19 cellular contexts compared by ENCODE assay signal in the genomic region with DNA sequence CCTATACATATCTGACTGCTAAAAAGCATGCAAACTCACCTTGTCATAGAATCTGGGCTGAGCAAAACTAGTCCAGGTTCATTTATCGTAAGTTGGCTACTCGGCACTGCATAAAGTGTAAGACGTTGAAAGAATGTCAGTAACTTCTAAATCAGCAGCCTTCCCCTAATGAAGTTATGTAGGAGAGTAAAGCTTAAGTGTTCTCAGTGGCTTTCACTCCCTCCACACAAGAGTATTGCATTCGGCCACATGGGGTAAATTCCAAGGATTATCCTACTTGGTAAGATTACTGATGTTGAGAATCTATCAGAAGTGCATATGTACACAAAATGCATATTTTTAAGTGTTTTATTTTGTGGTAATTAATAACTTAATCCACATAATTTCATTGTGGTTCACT.
DNase-seq lines count a peak whose midpoint lies in the region; ATAC-seq and TF ChIP-seq lines count a peak whose summit lies in the region.
"Had no signal": no experiment of that assay in that cellular context is flagged by ENCODE, and none has a peak within 500 bp of the region (broad histone marks: within the 10 kb centered on the region; RNA-seq: fewer than 3 reads in every experiment).

No MANE protein-coding gene starts in this region.

- DNase-seq in NCI-H82 (lab: John Stamatoyannopoulos, UW) (peak; percentile 80), amniotic epithelial cell (ENCODE audit: low read depth) (peak; percentile 75), MCF 10A (ENCODE audit: unreplicated experiment) (no peak), NCI-H2029 treated with DMSO at 0.1 percent for 48 hours (lab: John Stamatoyannopoulos, UW) (no peak), NOMO-1 treated with dmso at 0.1 percent for 144 hours (lab: John Stamatoyannopoulos, UW; ENCODE audit: unreplicated experiment) (no peak)
- DNase-seq in naive thymus-derived CD8-positive, alpha-beta T cell: no peak
- DNase-seq: ACHN; BE2C; C1 segment of cervical spinal cord; Caco-2; CD4-positive, CD25-positive, alpha-beta regulatory T cell; DMS153; DMS79; GDM1; GM23248; HFFc6; IMR-90 had no signal

- CTCF ChIA-PET in MCF 10A (lab: Yijun Ruan, JAX): interaction anchor here (0.7 kb wide), 1 partner anchor 88 kb away, joined by 3 read pairs; no protein-coding TSS in a partner anchor

- H3K4me1 Mint-ChIP-seq in nephron (no peaks in the 10 kb centered on the region), MCF 10A (ENCODE audit: insufficient read depth, unreplicated experiment) (no peaks in the 10 kb centered on the region)
- peaks cover 9 to 41% (median 25%) of the 10 kb centered on the region in 4 donors for H3K4me1 Mint-ChIP-seq in naive thymus-derived CD8-positive, alpha-beta T cell

- H3K27ac Mint-ChIP-seq in nephron (peak overlapping the region in 2 of 3 experiments; percentile 61 to 66), MCF 10A (ENCODE audit: low read depth, unreplicated experiment) (no peak overlapping the region)
- H3K27ac Mint-ChIP-seq in naive thymus-derived CD8-positive, alpha-beta T cell: no peak overlapping the region
- H3K27ac Mint-ChIP-seq: CD4-positive, CD25-positive, alpha-beta regulatory T cell; HFFc6 had no signal

- BruUV-seq in MCF 10A (replicated peaks; lab: Mats Ljungman, UMichigan): no TSS peak

- TF ChIP-seq CTCF in nephron (IDR thresholded peaks at IDR 0.05; ENCODE audit: unreplicated experiment in 3 of 3) (no peak), MCF 10A (IDR thresholded peaks at IDR 0.05; ENCODE audit: unreplicated experiment) (no peak)

- H3K36me3 Mint-ChIP-seq in nephron (ENCODE audit: low read depth): peaks cover 12% of the 10 kb centered on the region
- H3K36me3 Mint-ChIP-seq in MCF 10A (ENCODE audit: insufficient read depth, unreplicated experiment): peaks cover 6% of the 10 kb centered on the region
- peaks cover 0 to 48% (median 15%) of the 10 kb centered on the region in 3 donors for H3K36me3 Mint-ChIP-seq in naive thymus-derived CD8-positive, alpha-beta T cell

- POLR2A ChIA-PET in MCF 10A (lab: Yijun Ruan, JAX): no interaction called here
- POLR2A ChIA-PET in naive thymus-derived CD8-positive, alpha-beta T cell (lab: Charles Lee): interaction anchor here (0.5 kb wide), 1 partner anchor 325 kb away, joined by 3 read pairs; no protein-coding TSS in a partner anchor

- H3K4me3 Mint-ChIP-seq in nephron: peak overlapping the region in 2 of 3 experiments; percentile 59
- H3K4me3 Mint-ChIP-seq in MCF 10A (ENCODE audit: unreplicated experiment): no peak overlapping the region
- no peak overlapping the region for H3K4me3 Mint-ChIP-seq in naive thymus-derived CD8-positive, alpha-beta T cell
- H3K4me3 Mint-ChIP-seq: CD4-positive, CD25-positive, alpha-beta regulatory T cell; HFFc6 had no signal

- H3K27me3 Mint-ChIP-seq in nephron (ENCODE audit: low read depth) (no peaks in the 10 kb centered on the region), MCF 10A (ENCODE audit: insufficient read depth, unreplicated experiment) (no peaks in the 10 kb centered on the region)
- H3K27me3 Mint-ChIP-seq in naive thymus-derived CD8-positive, alpha-beta T cell: no peaks in the 10 kb centered on the region
- H3K27me3 Mint-ChIP-seq: CD4-positive, CD25-positive, alpha-beta regulatory T cell had no signal

- no peak for ATAC-seq in naive thymus-derived CD8-positive, alpha-beta T cell
- ATAC-seq: HCT116 had no signal

- H3K9me3 Mint-ChIP-seq in nephron (no peaks in the 10 kb centered on the region), MCF 10A (ENCODE audit: unreplicated experiment) (no peaks in the 10 kb centered on the region)
- no peaks in the 10 kb centered on the region for H3K9me3 Mint-ChIP-seq in naive thymus-derived CD8-positive, alpha-beta T cell
- H3K9me3 Mint-ChIP-seq: CD4-positive, CD25-positive, alpha-beta regulatory T cell; HFFc6 had no signal

- intact Hi-C loops in MCF 10A (cut with micrococcal nuclease): no loop called here

Comparison
In these comparisons a context has a peak if more than half of its experiments do, and no peak if none do; other contexts are left out.
1. DNase-seq: peak in NCI-H82 (single experiment) and amniotic epithelial cell (single experiment); none in MCF 10A (single experiment), NCI-H2029 treated with DMSO at 0.1 percent for 48 hours (single experiment), naive thymus-derived CD8-positive, alpha-beta T cell (0 of 10) and NOMO-1 treated with dmso at 0.1 percent for 144 hours (single experiment).
2. H3K27ac Mint-ChIP-seq: peak in nephron (2 of 3); none in MCF 10A (single experiment) and naive thymus-derived CD8-positive, alpha-beta T cell (0 of 10).
3. H3K4me3 Mint-ChIP-seq: peak in nephron (2 of 3); none in MCF 10A (single experiment) and naive thymus-derived CD8-positive, alpha-beta T cell (0 of 10).